8 cellular contexts compared by ENCODE assay signal in genomic region chr1:21956720-21957552, GRCh38. TPM values are rescaled to one million over a fixed set of nuclear protein-coding genes. Genes with fewer than 3 reads are reported as not detected.
A peak's percentile ranks its signal among the peaks of the same experiment; 100 is the strongest.
DNase-seq lines count a peak whose midpoint lies in the region; ATAC-seq and TF ChIP-seq lines count a peak whose summit lies in the region.

No MANE protein-coding gene starts in this region.

- H4K20me1 ChIP-seq in GM23338 (replicated peaks; ENCODE audit: insufficient read depth): no peaks in the 10 kb centered on the region

- no peak overlapping the region for H3K4me3 ChIP-seq in GM23338
- no peak overlapping the region for H3K4me3 ChIP-seq in SJCRH30

- H3K9me3 Mint-ChIP-seq in GM23338 (no peaks in the 10 kb centered on the region), glutamatergic neuron (ENCODE audit: unreplicated experiment) (peaks cover 5% of the 10 kb centered on the region)
- H3K9me3 Mint-ChIP-seq in activated naive CD8-positive, alpha-beta T cell treated with anti-CD3 and anti-CD28 coated beads, Interleukin-2, amount 50 U/mL, for 24 hours: no peaks in the 10 kb centered on the region

- no peaks in the 10 kb centered on the region for H3F3A ChIP-seq in GM23338 (replicated peaks; ENCODE audit: low read depth)

- H3K36me3 Mint-ChIP-seq in GM23338 (ENCODE audit: low read depth) (no peaks in the 10 kb centered on the region), glutamatergic neuron (ENCODE audit: unreplicated experiment) (no peaks in the 10 kb centered on the region)
- H3K36me3 Mint-ChIP-seq in activated naive CD8-positive, alpha-beta T cell treated with anti-CD3 and anti-CD28 coated beads, Interleukin-2, amount 50 U/mL, for 24 hours (ENCODE audit: low read depth): no peaks in the 10 kb centered on the region

- H3K27ac ChIP-seq in GM23338 (ENCODE audit: low read depth) (no peak overlapping the region), SJCRH30 (no peak overlapping the region; the same call in 1 of the 2 replicates)

- peak overlapping the region; percentile 85; the same call in 1 of the 2 replicates for H2AFZ ChIP-seq in GM23338

- H3K27me3 Mint-ChIP-seq in GM23338 (ENCODE audit: insufficient read depth, low read depth, poor library complexity): peaks cover 15% of the 10 kb centered on the region
- H3K27me3 Mint-ChIP-seq in activated naive CD8-positive, alpha-beta T cell treated with anti-CD3 and anti-CD28 coated beads, Interleukin-2, amount 50 U/mL, for 24 hours: no peaks in the 10 kb centered on the region
- H3K27me3 Mint-ChIP-seq in glutamatergic neuron (ENCODE audit: unreplicated experiment): peaks cover 4% of the 10 kb centered on the region

- no peak overlapping the region for H3K27ac Mint-ChIP-seq in GM23338
- peak overlapping the region; percentile 91 for H3K27ac Mint-ChIP-seq in activated naive CD8-positive, alpha-beta T cell treated with anti-CD3 and anti-CD28 coated beads, Interleukin-2, amount 50 U/mL, for 24 hours
- H3K27ac Mint-ChIP-seq in glutamatergic neuron (ENCODE audit: unreplicated experiment): no peak overlapping the region

- H3K4me3 Mint-ChIP-seq in GM23338 (no peak overlapping the region), glutamatergic neuron (ENCODE audit: unreplicated experiment) (no peak overlapping the region)
- peak overlapping the region; percentile 52 for H3K4me3 Mint-ChIP-seq in activated naive CD8-positive, alpha-beta T cell treated with anti-CD3 and anti-CD28 coated beads, Interleukin-2, amount 50 U/mL, for 24 hours

- no peaks in the 10 kb centered on the region for H3K9me2 ChIP-seq in GM23338 (ENCODE audit: insufficient read depth)

- H3K4me2 ChIP-seq in GM23338: no peak overlapping the region

- H3K4me1 ChIP-seq in GM23338 (ENCODE audit: insufficient read depth) (peaks cover 8% of the 10 kb centered on the region; the same call in 1 of the 2 replicates), SJCRH30 (peaks cover 47% of the 10 kb centered on the region)

- H3K79me2 ChIP-seq in GM23338 (replicated peaks; ENCODE audit: insufficient read depth): no peaks in the 10 kb centered on the region

- intact Hi-C loops in left colon (cut with DNase I, micrococcal nuclease): no loop called here

- ATAC-seq in GM23338 (peak; percentile 49), left colon (peak; percentile 93)
- ATAC-seq in activated naive CD8-positive, alpha-beta T cell treated with anti-CD3 and anti-CD28 coated beads, Interleukin-2, amount 50 U/mL, for 24 hours: peak; percentile 91

- TF ChIP-seq CTCF in GM23338 (conservative IDR thresholded peaks at IDR 0.05; ENCODE audit: low read depth in 2 of 2) (no peak), glutamatergic neuron (IDR thresholded peaks at IDR 0.05; ENCODE audit: partially characterized antibody, unreplicated experiment) (no peak)

- no peaks in the 10 kb centered on the region for H3K27me3 ChIP-seq in GM23338 (ENCODE audit: insufficient read depth)
- H3K27me3 ChIP-seq in SJCRH30: no peaks in the 10 kb centered on the region

- no peaks in the 10 kb centered on the region for H3K9me3 ChIP-seq in SJCRH30 (replicated peaks)

- DNase-seq in GM23338 (ENCODE audit: low spot score) (peak; percentile 29), SJCRH30 (peak; percentile 78 to 81), left colon (peak; percentile 70 to 77), glutamatergic neuron (no peak), DMS 273 treated with DMSO at 0.1 percent for 48 hours (lab: John Stamatoyannopoulos, UW) (no peak), GM19238 (ENCODE audit: insufficient read length, low spot score) (no peak)
- peak; percentile 49 for DNase-seq in activated naive CD8-positive, alpha-beta T cell treated with anti-CD3 and anti-CD28 coated beads, Interleukin-2, amount 50 U/mL, for 24 hours
- DNase-seq in stimulated activated CD8-positive, alpha-beta memory T cell treated with anti-CD3 and anti-CD28 coated beads, Interleukin-7, amount 100 ng/mL, for 48 hours (ENCODE audit: extremely low read depth in 1 of 2, low read depth in 1 of 2): peak; percentile 14 to 27

- H3K36me3 ChIP-seq in GM23338 (ENCODE audit: insufficient read depth) (no peaks in the 10 kb centered on the region), SJCRH30 (no peaks in the 10 kb centered on the region)

- H3K4me1 Mint-ChIP-seq in GM23338: peaks cover 22% of the 10 kb centered on the region
- H3K4me1 Mint-ChIP-seq in activated naive CD8-positive, alpha-beta T cell treated with anti-CD3 and anti-CD28 coated beads, Interleukin-2, amount 50 U/mL, for 24 hours: peaks cover 28% of the 10 kb centered on the region
- no peaks in the 10 kb centered on the region for H3K4me1 Mint-ChIP-seq in glutamatergic neuron (ENCODE audit: low read depth, unreplicated experiment)

TF ChIP-seq in GM23338, 12 proteins besides CTCF, POLR2A, EP300 and RAD21 (continues in another document):
- TF ChIP-seq ZNF462 (CRISPR knock-in tag; IDR thresholded peaks at IDR 0.05) (no peak), ZNF114 (CRISPR knock-in tag; IDR thresholded peaks at IDR 0.05) (no peak), JUNB (IDR thresholded peaks at IDR 0.05; ENCODE audit: unreplicated experiment) (no peak), CREB1 (CRISPR knock-in tag; IDR thresholded peaks at IDR 0.05; ENCODE audit: low read depth) (no peak), POLR2AphosphoS5 (IDR thresholded peaks at IDR 0.05; ENCODE audit: low read depth) (no peak), STAT1 (IDR thresholded peaks at IDR 0.05; ENCODE audit: unreplicated experiment) (no peak)

RNA-seq across cellular contexts. Expression of gene HSPG2, which starts 19.8 kb away (rescaled TPM):
- 47.8 and 70.8 TPM in 2 replicates for total RNA-seq in GM23338 (2014; rRNA removed; shearing (Covaris generic))
- 13.3 and 14.9 TPM in 2 replicates for polyA plus RNA-seq in GM23338 (2016; fragmentation: Nextera tagmentation; extraction: Ambion mirVana)
- 82.3 and 84.0 TPM in 2 replicates for total RNA-seq in SJCRH30 (2014; rRNA removed; shearing (Covaris generic))
- 100 to 1,000 TPM; 180 to 206 TPM for total RNA-seq in left colon
- total RNA-seq in glutamatergic neuron (ENCODE audit: unreplicated experiment): 3.3 TPM

RNA-seq across cellular contexts. Expression of gene CELA3B, which starts 19.9 kb away (rescaled TPM):
- not detected in 2 replicates for total RNA-seq in GM23338 (2014; rRNA removed; shearing (Covaris generic))
- not detected in 2 replicates for polyA plus RNA-seq in GM23338 (2016; fragmentation: Nextera tagmentation; extraction: Ambion mirVana)
- not detected in 2 replicates for total RNA-seq in SJCRH30 (2014; rRNA removed; shearing (Covaris generic))
- 1 to 10 TPM in 1 of 2 donors, under 1 TPM in 1; 0.76 to 2.0 TPM for total RNA-seq in left colon
- not detected for total RNA-seq in glutamatergic neuron (ENCODE audit: unreplicated experiment)

RNA-seq across cellular contexts. Expression of gene CELA3A, which starts 44.5 kb away (rescaled TPM):
- total RNA-seq in GM23338 (2014; rRNA removed; shearing (Covaris generic)): not detected in 2 replicates
- not detected in 2 replicates for polyA plus RNA-seq in GM23338 (2016; fragmentation: Nextera tagmentation; extraction: Ambion mirVana)
- total RNA-seq in SJCRH30 (2014; rRNA removed; shearing (Covaris generic)): 0.32 TPM in 1 of 2 replicates, not detected in the other
- total RNA-seq in left colon (1 to 10 TPM; 1.1 to 2.1 TPM), glutamatergic neuron (ENCODE audit: unreplicated experiment) (not detected)

Comparison
In these comparisons a context has a peak if more than half of its experiments do, and no peak if none do; other contexts are left out.
1. DNase-seq: peak in GM23338 (single experiment), SJCRH30 (2 of 2), activated naive CD8-positive, alpha-beta T cell treated with anti-CD3 and anti-CD28 coated beads, Interleukin-2, amount 50 U/mL, for 24 hours (single experiment), left colon (2 of 2) and stimulated activated CD8-positive, alpha-beta memory T cell treated with anti-CD3 and anti-CD28 coated beads, Interleukin-7, amount 100 ng/mL, for 48 hours (2 of 2); none in glutamatergic neuron (single experiment), DMS 273 treated with DMSO at 0.1 percent for 48 hours (single experiment) and GM19238 (single experiment).
2. RNA of gene HSPG2, which starts 19.8 kb away (total RNA-seq): 180 to 206 TPM in left colon, 82.3 to 84.0 TPM in SJCRH30 and 47.8 to 70.8 TPM in GM23338; 3.3 TPM in glutamatergic neuron (single experiment); every median in the first group is over 10 times any median in the second.
3. Peak in every context shown above with its lines, with median percentiles within 50 percentile points of each other: ATAC-seq.